In the genomic region with DNA sequence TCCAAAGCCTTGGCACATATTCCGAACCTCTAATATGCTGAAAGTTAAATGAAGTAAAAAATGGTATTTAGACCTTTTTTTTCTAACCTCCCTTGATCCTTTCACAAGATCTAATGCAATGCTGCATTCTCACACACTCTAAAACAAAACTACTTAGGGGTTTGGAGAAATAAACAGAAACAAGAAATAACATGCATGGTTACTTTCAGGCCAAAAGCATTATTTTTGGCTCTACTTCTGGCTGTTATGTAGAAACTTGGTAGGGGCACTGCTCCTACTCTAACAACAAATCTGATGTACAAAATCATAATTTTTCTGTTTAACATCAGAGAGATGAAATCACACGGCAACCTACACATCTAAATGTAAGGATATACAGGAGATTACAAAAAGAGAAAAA, we compare ENCODE assay signal across 23 cellular contexts. TPM values are rescaled to one million over a fixed set of nuclear protein-coding genes. Genes with fewer than 3 reads are reported as not detected.
A peak's percentile ranks its signal among the peaks of the same experiment; 100 is the strongest.
DNase-seq lines count a peak whose midpoint lies in the region; ATAC-seq and TF ChIP-seq lines count a peak whose summit lies in the region.
"Had no signal": no experiment of that assay in that cellular context is flagged by ENCODE, and none has a peak within 500 bp of the region (broad histone marks: within the 10 kb centered on the region; RNA-seq: fewer than 3 reads in every experiment).

No MANE protein-coding gene starts in this region.

- peaks cover 53% of the 10 kb centered on the region for H3K36me3 ChIP-seq in OCI-LY3 (replicated peaks; ENCODE audit: low read depth, low read length)

- peak overlapping the region; percentile 36; the same call in 1 of the 2 replicates for H3K9ac ChIP-seq in OCI-LY3 (ENCODE audit: low read length)

- peaks cover 17% of the 10 kb centered on the region; the same call in 1 of the 2 replicates for H3K79me2 ChIP-seq in OCI-LY3 (ENCODE audit: low read length)

- H3K4me3 ChIP-seq in OCI-LY3 (ENCODE audit: low read length): peak overlapping the region; percentile 62; the same call in 1 of the 2 replicates

- no peak for ATAC-seq in activated T-cell treated with anti-CD3 and anti-CD28 coated beads, Interleukin-2, amount 50 U/mL, for 72 hours (replicated peaks in 1 of 2)
- no peak for ATAC-seq in activated T-cell treated with anti-CD3 and anti-CD28 coated beads, Interleukin-2, amount 50 U/mL, for 4 hours
- ATAC-seq in GM18520 (IDR thresholded peaks at IDR 0.05; ENCODE audit: unreplicated experiment): no peak
- ATAC-seq: CD8-positive, alpha-beta T cell; Right ventricle myocardium inferior had no signal

- no peaks in the 10 kb centered on the region for H3K27me3 Mint-ChIP-seq in activated T-cell treated with anti-CD3 and anti-CD28 coated beads, Interleukin-2, amount 50 U/mL, for 72 hours (ENCODE audit: low read depth)
- H3K27me3 Mint-ChIP-seq in activated T-cell treated with anti-CD3 and anti-CD28 coated beads, Interleukin-2, amount 50 U/mL, for 4 hours (ENCODE audit: low read depth): no peaks in the 10 kb centered on the region
- no peaks in the 10 kb centered on the region for H3K27me3 Mint-ChIP-seq in Calu3 (ENCODE audit: unreplicated experiment)
- H3K27me3 Mint-ChIP-seq in mesothelial cell of epicardium (ENCODE audit: low read depth): no peaks in the 10 kb centered on the region

- peaks cover 14 to 48% of the 10 kb centered on the region in 2 donors for H3K36me3 Mint-ChIP-seq in activated T-cell treated with anti-CD3 and anti-CD28 coated beads, Interleukin-2, amount 50 U/mL, for 72 hours (ENCODE audit: insufficient read depth in 2 of 2)
- peaks cover 45% of the 10 kb centered on the region for H3K36me3 Mint-ChIP-seq in activated T-cell treated with anti-CD3 and anti-CD28 coated beads, Interleukin-2, amount 50 U/mL, for 4 hours (ENCODE audit: insufficient read depth)
- peaks cover 82% of the 10 kb centered on the region for H3K36me3 Mint-ChIP-seq in Calu3 (ENCODE audit: insufficient read depth, unreplicated experiment)
- H3K36me3 Mint-ChIP-seq in mesothelial cell of epicardium: peaks cover 50% of the 10 kb centered on the region

- peaks cover 37% of the 10 kb centered on the region for H3K4me1 ChIP-seq in OCI-LY3 (ENCODE audit: low read length)

- H3K9me3 ChIP-seq in OCI-LY3 (ENCODE audit: insufficient read depth, low read length): no peaks in the 10 kb centered on the region

- H3K4me2 ChIP-seq in OCI-LY3 (ENCODE audit: low read length): peak overlapping the region; percentile 83

- no peak overlapping the region for H3K4me3 Mint-ChIP-seq in activated T-cell treated with anti-CD3 and anti-CD28 coated beads, Interleukin-2, amount 50 U/mL, for 72 hours
- no peak overlapping the region for H3K4me3 Mint-ChIP-seq in activated T-cell treated with anti-CD3 and anti-CD28 coated beads, Interleukin-2, amount 50 U/mL, for 4 hours
- H3K4me3 Mint-ChIP-seq in Calu3 (ENCODE audit: low read depth, unreplicated experiment): no peak overlapping the region
- H3K4me3 Mint-ChIP-seq in mesothelial cell of epicardium: no peak overlapping the region
- H3K4me3 Mint-ChIP-seq: CD8-positive, alpha-beta T cell; H9; HFFc6 had no signal

- no peaks in the 10 kb centered on the region for H3K9me3 Mint-ChIP-seq in activated T-cell treated with anti-CD3 and anti-CD28 coated beads, Interleukin-2, amount 50 U/mL, for 72 hours
- no peaks in the 10 kb centered on the region for H3K9me3 Mint-ChIP-seq in activated T-cell treated with anti-CD3 and anti-CD28 coated beads, Interleukin-2, amount 50 U/mL, for 4 hours
- H3K9me3 Mint-ChIP-seq in Calu3 (ENCODE audit: low read depth, unreplicated experiment) (no peaks in the 10 kb centered on the region), mesothelial cell of epicardium (no peaks in the 10 kb centered on the region)
- H3K9me3 Mint-ChIP-seq: CD8-positive, alpha-beta T cell; H9; HFFc6 had no signal

- peaks cover 11% of the 10 kb centered on the region for H3K4me1 Mint-ChIP-seq in activated T-cell treated with anti-CD3 and anti-CD28 coated beads, Interleukin-2, amount 50 U/mL, for 72 hours (ENCODE audit: low read depth)
- H3K4me1 Mint-ChIP-seq in activated T-cell treated with anti-CD3 and anti-CD28 coated beads, Interleukin-2, amount 50 U/mL, for 4 hours (ENCODE audit: low read depth): peaks cover 18% of the 10 kb centered on the region
- H3K4me1 Mint-ChIP-seq in Calu3 (ENCODE audit: low read depth, unreplicated experiment) (peaks cover 56% of the 10 kb centered on the region), mesothelial cell of epicardium (no peaks in the 10 kb centered on the region)
- H3K4me1 Mint-ChIP-seq: H9 had no signal

- intact Hi-C loops in Calu3 (cut with micrococcal nuclease; ENCODE audit: unreplicated experiment): no loop called here

- no peak overlapping the region for H2AFZ ChIP-seq in OCI-LY3 (ENCODE audit: low read depth, low read length)

- H3K27ac ChIP-seq in OCI-LY3 (ENCODE audit: low read length): peak overlapping the region; percentile 90
- no peak overlapping the region for H3K27ac ChIP-seq in caudate nucleus (ENCODE audit: low read depth, low read length)
- H3K27ac ChIP-seq: HL-60 had no signal

- BruUV-seq in Calu3 (replicated peaks; lab: Mats Ljungman, UMichigan): no TSS peak

- CTCF ChIA-PET in Calu3 (lab: Charles Lee): no interaction called here

- DNase-seq in activated T-cell treated with anti-CD3 and anti-CD28 coated beads, Interleukin-2, amount 50 U/mL, for 72 hours: no peak
- no peak for DNase-seq in activated T-cell treated with anti-CD3 and anti-CD28 coated beads, Interleukin-2, amount 50 U/mL, for 4 hours
- DNase-seq in Calu3: no peak
- DNase-seq in mesothelial cell of epicardium (ENCODE audit: low spot score in 2 of 2, unreplicated experiment in 2 of 2): no peak
- no peak for DNase-seq in caudate nucleus (lab: John Stamatoyannopoulos, UW)
- no peak for DNase-seq in GOT3 (lab: John Stamatoyannopoulos, UW)
- DNase-seq: AML-193; C1 segment of cervical spinal cord; CD8-positive, alpha-beta T cell; H9; HFFc6; KBM-7; MM.1S; NCI-H1048; NCI-H1417 treated with DMSO at 0.1 percent for 48 hours; NCI-H187 treated with DMSO at 0.1 percent for 48 hours; NCI-H2107; NCI-H446 treated with DMSO at 0.1 percent for 48 hours; NCI-H526 treated with DMSO at 0.1 percent for 48 hours had no signal

- no peaks in the 10 kb centered on the region for H4K20me1 ChIP-seq in OCI-LY3 (ENCODE audit: insufficient read depth, low read length)

- H3K27me3 ChIP-seq in OCI-LY3 (ENCODE audit: low read depth, low read length): no peaks in the 10 kb centered on the region

- peak overlapping the region; percentile 67 for H3K27ac Mint-ChIP-seq in activated T-cell treated with anti-CD3 and anti-CD28 coated beads, Interleukin-2, amount 50 U/mL, for 72 hours
- H3K27ac Mint-ChIP-seq in Calu3 (ENCODE audit: unreplicated experiment) (peak overlapping the region; percentile 37), mesothelial cell of epicardium (peak overlapping the region; percentile 3)
- H3K27ac Mint-ChIP-seq: CD8-positive, alpha-beta T cell; HFFc6 had no signal

- TF ChIP-seq CTCF in Calu3 (IDR thresholded peaks at IDR 0.05; ENCODE audit: unreplicated experiment) (no peak), OCI-LY3 (IDR thresholded peaks at IDR 0.05; ENCODE audit: low read depth, low read length) (no peak), mesothelial cell of epicardium (IDR thresholded peaks at IDR 0.05; ENCODE audit: unreplicated experiment) (no peak)

RNA-seq across cellular contexts. Expression of gene CHD1, which starts 51.2 kb away (rescaled TPM):
- total RNA-seq in activated T-cell treated with anti-CD3 and anti-CD28 coated beads, Interleukin-2, amount 50 U/mL, for 72 hours: 10 to 100 TPM; 66.4 to 67.4 TPM
- 10 to 100 TPM; 60.0 to 75.4 (median 63.9) TPM for total RNA-seq in activated T-cell treated with anti-CD3 and anti-CD28 coated beads, Interleukin-2, amount 50 U/mL, for 4 hours
- 79.7 and 91.6 TPM in 2 replicates for total RNA-seq in Calu3 (2022)
- 47.6 to 49.0 TPM (median 47.8 TPM) in 3 replicates for total RNA-seq in mesothelial cell of epicardium

Comparison
In these comparisons a context has a peak if more than half of its experiments do, and no peak if none do; other contexts are left out.
1. H3K27ac Mint-ChIP-seq: peak in every context shown above with its lines; median percentile 67 in activated T-cell treated with anti-CD3 and anti-CD28 coated beads, Interleukin-2, amount 50 U/mL, for 72 hours; 37 in Calu3; 3 in mesothelial cell of epicardium.